Comparison of ENCODE assay signal across 24 cellular contexts in genomic region chr10:130220251-130221185, GRCh38.
"Had no signal": no experiment of that assay in that cellular context is flagged by ENCODE, and none has a peak within 500 bp of the region (broad histone marks: within the 10 kb centered on the region; RNA-seq: fewer than 3 reads in every experiment).

No MANE protein-coding gene starts in this region.

- H3K27ac ChIP-seq: cardiac muscle cell, esophagus muscularis mucosa, thyroid gland had no signal

- H3K4me3 ChIP-seq: cardiac muscle cell, esophagus muscularis mucosa, thyroid gland had no signal

- H3K27me3 Mint-ChIP-seq: activated CD4-positive, alpha-beta T cell treated with anti-CD3 and anti-CD28 coated beads for 36 hours; activated naive CD4-positive, alpha-beta T cell treated with anti-CD3 and anti-CD28 coated beads, Interleukin-2, amount 10 ng/mL, durations not matched to agents 7 days and 5 days; progenitor cell of endocrine pancreas had no signal

- H3K4me1 Mint-ChIP-seq: activated CD4-positive, alpha-beta T cell treated with anti-CD3 and anti-CD28 coated beads for 36 hours; activated naive CD4-positive, alpha-beta T cell treated with anti-CD3 and anti-CD28 coated beads, Interleukin-2, amount 10 ng/mL, durations not matched to agents 7 days and 5 days; memory B cell; WTC11 had no signal

- H3K36me3 Mint-ChIP-seq: activated naive CD4-positive, alpha-beta T cell treated with anti-CD3 and anti-CD28 coated beads, Interleukin-2, amount 10 ng/mL, durations not matched to agents 7 days and 5 days; memory B cell had no signal

- H3K4me1 ChIP-seq: esophagus muscularis mucosa, thyroid gland had no signal

- DNase-seq: activated CD4-positive, alpha-beta T cell treated with anti-CD3 and anti-CD28 coated beads for 36 hours; activated CD4-positive, alpha-beta T cell treated with anti-CD3 and anti-CD28 coated beads, Interleukin-2, amount 50 U/mL, for 4 hours; activated CD8-positive, alpha-beta memory T cell treated with anti-CD3 and anti-CD28 coated beads for 24 hours; activated naive CD4-positive, alpha-beta T cell treated with anti-CD3 and anti-CD28 coated beads, Interleukin-2, amount 10 ng/mL, durations not matched to agents 7 days and 5 days; activated T-cell treated with anti-CD3 and anti-CD28 coated beads, Interleukin-2, amount 50 U/mL, for 48 hours; dermis blood vessel endothelial cell; effector memory CD4-positive, alpha-beta T cell; hypothalamus; left colon; stimulated activated CD4-positive, alpha-beta T cell treated with anti-CD3 and anti-CD28 coated beads, Interleukin-12 subunit alpha, Interleukin-12 subunit beta, amount 100 ng/mL, for 4 hours; stimulated activated CD4-positive, alpha-beta T cell treated with anti-CD3 and anti-CD28 coated beads, Interleukin-4, amount 100 ng/mL, for 4 hours; stimulated activated naive CD8-positive, alpha-beta T cell treated with anti-CD3 and anti-CD28 coated beads, Interleukin-15, Interleukin-2, amounts not matched to agents 100 U/mL and 50 U/mL, for 24 hours; T-helper 1 cell; thyroid gland had no signal

- H3K9me3 Mint-ChIP-seq: memory B cell, neural crest cell had no signal

- FAIRE-seq: frontal cortex, islet of Langerhans, TTC549, urothelium cell line had no signal

- H3K4me3 Mint-ChIP-seq: activated CD4-positive, alpha-beta T cell treated with anti-CD3 and anti-CD28 coated beads for 36 hours; activated naive CD4-positive, alpha-beta T cell treated with anti-CD3 and anti-CD28 coated beads, Interleukin-2, amount 10 ng/mL, durations not matched to agents 7 days and 5 days; memory B cell; neural crest cell; WTC11 had no signal

- H3K9me3 ChIP-seq: esophagus muscularis mucosa, thyroid gland had no signal

- H3K27me3 ChIP-seq: cardiac muscle cell, esophagus muscularis mucosa, thyroid gland had no signal

- H3K36me3 ChIP-seq: cardiac muscle cell, esophagus muscularis mucosa, thyroid gland had no signal

- H3K27ac Mint-ChIP-seq: activated CD4-positive, alpha-beta T cell treated with anti-CD3 and anti-CD28 coated beads for 36 hours; activated naive CD4-positive, alpha-beta T cell treated with anti-CD3 and anti-CD28 coated beads, Interleukin-2, amount 10 ng/mL, durations not matched to agents 7 days and 5 days; memory B cell; progenitor cell of endocrine pancreas; WTC11 had no signal
